In genomic region chr6:126923807-126924206, GRCh38 we compare ENCODE assay signal across 1 cellular context.
TF ChIP-seq lines count a peak whose summit lies in the region.

No MANE protein-coding gene starts in this region.

TF ChIP-seq in IMR-90, 13 proteins besides CTCF, POLR2A, EP300 and RAD21:
- no peak for TF ChIP-seq FOS (IDR thresholded peaks at IDR 0.05; ENCODE audit: low read depth, low read length)
- TF ChIP-seq CEBPB (IDR thresholded peaks at IDR 0.05; ENCODE audit: low read depth, low read length) = no peak
- TF ChIP-seq MAFK (IDR thresholded peaks at IDR 0.05; ENCODE audit: low read depth, low read length) = no peak
- TF ChIP-seq SMC3 (IDR thresholded peaks at IDR 0.05; ENCODE audit: low read depth, low read length) = no peak
- no peak for TF ChIP-seq USF2 (IDR thresholded peaks at IDR 0.05; ENCODE audit: low read depth, low read length)
- no peak for TF ChIP-seq RFX5 (IDR thresholded peaks at IDR 0.05; ENCODE audit: low read depth, low read length)
- TF ChIP-seq BHLHE40 (IDR thresholded peaks at IDR 0.05; ENCODE audit: low read depth, low read length) = no peak
- no peak for TF ChIP-seq NFE2L2 (IDR thresholded peaks at IDR 0.05; ENCODE audit: low read depth, low read length)
